ENCODE assay signal across 1 cellular context in genomic region chr1:52653207-52653849, GRCh38.
TF ChIP-seq lines count a peak whose summit lies in the region.

No MANE protein-coding gene starts in this region.

TF ChIP-seq in HepG2, 621 proteins besides CTCF, POLR2A, EP300 and RAD21 (continues in another document):
- TF ChIP-seq TCF12 (IDR thresholded peaks at IDR 0.05) (no peak), TCF12 (CRISPR knock-in tag; IDR thresholded peaks at IDR 0.05) (no peak), ZNF777 (CRISPR knock-in tag; IDR thresholded peaks at IDR 0.05) (no peak), ZNF883 (CRISPR knock-in tag; IDR thresholded peaks at IDR 0.05; ENCODE audit: not compliant biosample characterization) (no peak), DBP (CRISPR knock-in tag; IDR thresholded peaks at IDR 0.05; ENCODE audit: not compliant biosample characterization) (no peak), NCOA1 (CRISPR knock-in tag; IDR thresholded peaks at IDR 0.05) (no peak), TFE3 (CRISPR knock-in tag; IDR thresholded peaks at IDR 0.05) (no peak), ZNF703 (CRISPR knock-in tag; IDR thresholded peaks at IDR 0.05; ENCODE audit: borderline replicate concordance) (no peak), HNF4A (CRISPR knock-in tag; IDR thresholded peaks at IDR 0.05) (peak; percentile 32), ZNF407 (CRISPR knock-in tag; IDR thresholded peaks at IDR 0.05; ENCODE audit: not compliant biosample characterization) (no peak), MAFF (IDR thresholded peaks at IDR 0.05; ENCODE audit: low read depth, low read length) (peak; percentile 79), ZNF614 (CRISPR knock-in tag; IDR thresholded peaks at IDR 0.05; ENCODE audit: borderline replicate concordance) (no peak), IKZF5 (CRISPR knock-in tag; IDR thresholded peaks at IDR 0.05) (no peak), ZNF574 (CRISPR knock-in tag; IDR thresholded peaks at IDR 0.05) (no peak), SMC3 (IDR thresholded peaks at IDR 0.05; ENCODE audit: low read length) (no peak), ZNF362 (CRISPR knock-in tag; IDR thresholded peaks at IDR 0.05; ENCODE audit: borderline replicate concordance) (0 out of 2 replicates have a peak, but pooled peaks have one; percentile 20), USF2 (IDR thresholded peaks at IDR 0.05; ENCODE audit: low read depth, low read length) (no peak), USF2 (CRISPR knock-in tag; IDR thresholded peaks at IDR 0.05; ENCODE audit: borderline replicate concordance) (no peak), CEBPG (CRISPR knock-in tag; IDR thresholded peaks at IDR 0.05) (no peak), GATAD1 (CRISPR knock-in tag; IDR thresholded peaks at IDR 0.05) (no peak), KLF13 (CRISPR knock-in tag; IDR thresholded peaks at IDR 0.05) (no peak), ZNF512 (CRISPR knock-in tag; IDR thresholded peaks at IDR 0.05) (no peak), PLSCR1 (CRISPR knock-in tag; IDR thresholded peaks at IDR 0.05; ENCODE audit: borderline replicate concordance) (no peak), ZFP36L1 (CRISPR knock-in tag; IDR thresholded peaks at IDR 0.05) (no peak), ZNF770 (CRISPR knock-in tag; IDR thresholded peaks at IDR 0.05) (peak; percentile 94), MIXL1 (CRISPR knock-in tag; IDR thresholded peaks at IDR 0.05) (no peak), MEF2D (CRISPR knock-in tag; IDR thresholded peaks at IDR 0.05) (no peak), ZNF253 (CRISPR knock-in tag; IDR thresholded peaks at IDR 0.05; ENCODE audit: borderline replicate concordance) (no peak)
